8 cellular contexts compared by ENCODE assay signal in genomic region chr10:43407148-43407575, GRCh38. TPM values are rescaled to one million over a fixed set of nuclear protein-coding genes. Genes with fewer than 3 reads are reported as not detected.
A peak's percentile ranks its signal among the peaks of the same experiment; 100 is the strongest.
DNase-seq lines count a peak whose midpoint lies in the region; ATAC-seq and TF ChIP-seq lines count a peak whose summit lies in the region.

No MANE protein-coding gene starts in this region.

- DNase-seq in AG09309 (ENCODE audit: low read depth) (no peak), NAMALWA (ENCODE audit: low spot score) (peak; percentile 66), activated T-cell treated with anti-CD3 and anti-CD28 coated beads for 48 hours (ENCODE audit: low read depth) (peak; percentile 61), suprapubic skin (ENCODE audit: low spot score in 2 of 2) (peak in 1 of 2 donors; percentile 82), foreskin melanocyte (no peak)

- no peaks in the 10 kb centered on the region for H3K27me3 ChIP-seq in esophagus (ENCODE audit: control insufficient read depth in 1 of 2, insufficient read depth in 2 of 2, low read length in 2 of 2)
- H3K27me3 ChIP-seq in muscle layer of colon (ENCODE audit: control insufficient read depth in 1 of 2, insufficient read depth in 2 of 2, low read length in 2 of 2): no peaks in the 10 kb centered on the region
- H3K27me3 ChIP-seq in suprapubic skin: no peaks in the 10 kb centered on the region

- H3K27ac ChIP-seq in esophagus (ENCODE audit: low read depth in 2 of 2, low read length in 1 of 2) (peak overlapping the region; percentile 94 to 98), muscle layer of colon (ENCODE audit: low read depth, low read length) (peak overlapping the region; percentile 96), suprapubic skin (peak overlapping the region; percentile 100)

- peak overlapping the region; percentile 80 for H3K9ac ChIP-seq in muscle layer of colon (ENCODE audit: low read length)

- no peak for TF ChIP-seq EP300 in suprapubic skin (IDR thresholded peaks at IDR 0.05)

- H3K9me3 ChIP-seq in esophagus (ENCODE audit: control insufficient read depth in 2 of 2, insufficient read depth in 1 of 2, low read depth in 1 of 2, low read length in 1 of 2) (no peaks in the 10 kb centered on the region), muscle layer of colon (ENCODE audit: low read length) (no peaks in the 10 kb centered on the region), suprapubic skin (no peaks in the 10 kb centered on the region)

- H3K36me3 ChIP-seq in esophagus (ENCODE audit: control insufficient read depth in 2 of 2, insufficient read depth in 2 of 2, low read length in 1 of 2) (no peaks in the 10 kb centered on the region), muscle layer of colon (ENCODE audit: insufficient read depth, low read length) (no peaks in the 10 kb centered on the region), suprapubic skin (no peaks in the 10 kb centered on the region)

- peak overlapping the region; percentile 87 for H3K4me3 ChIP-seq in AG09309 (ENCODE audit: control insufficient read depth, low read depth, low read length)
- H3K4me3 ChIP-seq in esophagus (ENCODE audit: low read depth in 1 of 2, low read length in 2 of 2): peak overlapping the region; percentile 66 to 72
- peak overlapping the region; percentile 55 to 83 for H3K4me3 ChIP-seq in muscle layer of colon (ENCODE audit: low read depth in 1 of 2, low read length in 2 of 2)
- H3K4me3 ChIP-seq in suprapubic skin: peak overlapping the region; percentile 82

- 0% methylated on average over 55 to 59 of the region's 59 CpGs for WGBS in esophagus, 2 donors
- under 1% methylated on average over 33 of the region's 59 CpGs for WGBS in suprapubic skin

- TF ChIP-seq POLR2A in suprapubic skin (IDR thresholded peaks at IDR 0.05): peak in 1 of 2 donors; percentile 71

- H3K4me1 ChIP-seq in esophagus (ENCODE audit: control insufficient read depth in 2 of 2, insufficient read depth in 2 of 2, low read length in 1 of 2) (peaks cover 0 to 4% of the 10 kb centered on the region in 2 donors), muscle layer of colon (ENCODE audit: insufficient read depth, low read length) (peaks cover 32% of the 10 kb centered on the region), suprapubic skin (peaks cover 55% of the 10 kb centered on the region)

- no peak for TF ChIP-seq CTCF in AG09309 (IDR thresholded peaks at IDR 0.05; ENCODE audit: control insufficient read depth, insufficient read depth, low read depth, low read length, missing control alignments)
- no peak for TF ChIP-seq CTCF in suprapubic skin (IDR thresholded peaks at IDR 0.05)

- ATAC-seq in GM21381 (IDR thresholded peaks at IDR 0.05; ENCODE audit: unreplicated experiment): peak; percentile 18

RNA-seq across cellular contexts. Expression of gene HNRNPF, which starts 1.8 kb away (rescaled TPM):
- polyA plus RNA-seq in esophagus: 100 to 1,000 TPM in 1 of 2 donors, 10 to 100 TPM in 1; 59.1 to 128 TPM
- 100 to 1,000 TPM; 180 to 248 (median 217) TPM for total RNA-seq in suprapubic skin

RNA-seq across cellular contexts. Expression of gene ZNF487, which starts 29.7 kb away (rescaled TPM):
- polyA plus RNA-seq in esophagus: 1 to 10 TPM; 2.7 to 3.7 TPM
- total RNA-seq in suprapubic skin: 10 to 100 TPM in 2 of 4 donors, 1 to 10 TPM in 2; 6.5 to 16.0 (median 10.8) TPM

RNA-seq across cellular contexts. Expression of gene FXYD4, which starts 35.7 kb away (rescaled TPM):
- not detected for polyA plus RNA-seq in esophagus
- not detected for total RNA-seq in suprapubic skin

Comparison
In these comparisons a context has a peak if more than half of its experiments do, and no peak if none do; other contexts are left out.
1. DNase-seq: peak in NAMALWA (single experiment) and activated T-cell treated with anti-CD3 and anti-CD28 coated beads for 48 hours (single experiment); none in AG09309 (single experiment) and foreskin melanocyte (single experiment).
2. Peak in every context shown above with its lines, with median percentiles within 50 percentile points of each other: H3K4me3 ChIP-seq and H3K27ac ChIP-seq.